23 cellular contexts compared by ENCODE assay signal in genomic region chr12:3285570-3285969, GRCh38.
DNase-seq lines count a peak whose midpoint lies in the region; FAIRE-seq and TF ChIP-seq lines count a peak whose summit lies in the region.
"Had no signal": no experiment of that assay in that cellular context is flagged by ENCODE, and none has a peak within 500 bp of the region (broad histone marks: within the 10 kb centered on the region; RNA-seq: fewer than 3 reads in every experiment).

No MANE protein-coding gene starts in this region.

- H3K9ac ChIP-seq in endothelial cell of umbilical vein (replicated peaks; ENCODE audit: extremely low read depth, insufficient read depth, low read length): no peak overlapping the region

- no peak overlapping the region for H3K27ac ChIP-seq in A673 (ENCODE audit: low read depth, low read length, poor library complexity, severe bottlenecking)
- H3K27ac ChIP-seq in HEK293 (ENCODE audit: extremely low read depth, low read depth, low read length): no peak overlapping the region
- no peak overlapping the region for H3K27ac ChIP-seq in endothelial cell of umbilical vein (ENCODE audit: insufficient read depth, low read depth, low read length)
- H3K27ac ChIP-seq: RWPE1 had no signal

- no peaks in the 10 kb centered on the region for H3K36me3 Mint-ChIP-seq in HFFc6 (ENCODE audit: low read depth)
- H3K36me3 Mint-ChIP-seq: CD4-positive, alpha-beta memory T cell had no signal

- intact Hi-C loops in A673 (cut with micrococcal nuclease; ENCODE audit: unreplicated experiment) (no loop called here), endothelial cell of umbilical vein (cut with micrococcal nuclease) (no loop called here)

- no peaks in the 10 kb centered on the region for H3K79me2 ChIP-seq in endothelial cell of umbilical vein (ENCODE audit: control insufficient read depth, insufficient read depth, low read length)

- H3K4me3 ChIP-seq in A673 (ENCODE audit: low read depth, low read length, poor library complexity, severe bottlenecking) (no peak overlapping the region), HEK293 (ENCODE audit: low read depth, low read length) (no peak overlapping the region), endothelial cell of umbilical vein (replicated peaks in 1 of 3; ENCODE audit: insufficient read depth in 1 of 3, low read depth in 1 of 3, low read length in 3 of 3) (no peak overlapping the region)
- H3K4me3 ChIP-seq: GM12878, GM23338 had no signal

- FAIRE-seq in endothelial cell of umbilical vein (lab: Jason Lieb, UNC): no peak
- FAIRE-seq: GM12878, HepG2 had no signal

- H3K9me1 ChIP-seq in endothelial cell of umbilical vein (replicated peaks; ENCODE audit: control insufficient read depth, extremely low read depth, insufficient read depth, low read length): no peaks in the 10 kb centered on the region

- H3K27me3 ChIP-seq in A673 (replicated peaks; ENCODE audit: insufficient read depth, low read depth, low read length, poor library complexity) (no peaks in the 10 kb centered on the region), endothelial cell of umbilical vein (ENCODE audit: control insufficient read depth in 2 of 2, insufficient read depth in 2 of 2, low read length in 2 of 2) (no peaks in the 10 kb centered on the region)

- H3K9me3 Mint-ChIP-seq in HFFc6: no peaks in the 10 kb centered on the region
- H3K9me3 Mint-ChIP-seq: CD4-positive, alpha-beta memory T cell; GM23338 had no signal

- H2AFZ ChIP-seq in endothelial cell of umbilical vein (ENCODE audit: low read depth, low read length): no peak overlapping the region
- H2AFZ ChIP-seq: GM23338 had no signal

- H3K4me2 ChIP-seq in endothelial cell of umbilical vein (ENCODE audit: insufficient read depth, low read length): no peak overlapping the region
- H3K4me2 ChIP-seq: GM23338 had no signal

- no peak overlapping the region for H3K27ac Mint-ChIP-seq in HFFc6
- H3K27ac Mint-ChIP-seq: CD4-positive, alpha-beta memory T cell; GM23338 had no signal

- H3K4me1 Mint-ChIP-seq in HFFc6 (ENCODE audit: low read depth): no peaks in the 10 kb centered on the region

- H3K4me3 Mint-ChIP-seq in HFFc6: no peak overlapping the region
- H3K4me3 Mint-ChIP-seq: CD4-positive, alpha-beta memory T cell; GM23338 had no signal

- H3K9me3 ChIP-seq in A673 (ENCODE audit: low read depth, low read length, poor library complexity, severe bottlenecking) (no peaks in the 10 kb centered on the region), HEK293 (ENCODE audit: control insufficient read depth, insufficient read depth, low read depth, low read length) (no peaks in the 10 kb centered on the region), endothelial cell of umbilical vein (replicated peaks; ENCODE audit: control insufficient read depth, insufficient read depth, low read length) (no peaks in the 10 kb centered on the region)

- CTCF ChIA-PET in A673 (lab: Charles Lee): interaction anchor here (1.3 kb wide), 1 partner anchor 15 kb away, joined by 4 read pairs; no protein-coding TSS in a partner anchor
- CTCF ChIA-PET in HEK293 (lab: Yijun Ruan, JAX): interaction anchor here (1.0 kb wide), 1 partner anchor 14 kb away, joined by 4 read pairs; no protein-coding TSS in a partner anchor
- CTCF ChIA-PET in endothelial cell of umbilical vein (lab: Charles Lee): interaction anchor here (1.5 kb wide), 1 partner anchor 14 kb away, joined by 5 read pairs; no protein-coding TSS in a partner anchor

- peaks cover 19% of the 10 kb centered on the region for H3K4me1 ChIP-seq in A673 (ENCODE audit: insufficient read depth, low read length, poor library complexity, severe bottlenecking)
- H3K4me1 ChIP-seq in HEK293 (ENCODE audit: control insufficient read depth, insufficient read depth, low read length): no peaks in the 10 kb centered on the region
- no peaks in the 10 kb centered on the region for H3K4me1 ChIP-seq in endothelial cell of umbilical vein (ENCODE audit: control insufficient read depth, extremely low read depth, insufficient read depth, low read length)

- H3K36me3 ChIP-seq in A673 (ENCODE audit: insufficient read depth, low read length, poor library complexity, severe bottlenecking) (no peaks in the 10 kb centered on the region), HEK293 (ENCODE audit: control insufficient read depth in 2 of 2, insufficient read depth in 1 of 2, low read length in 2 of 2) (peaks cover 0 to 3% of the 10 kb centered on the region in 2 experiments; a peak in 1 of 3 replicates), endothelial cell of umbilical vein (ENCODE audit: control insufficient read depth in 2 of 2, extremely low read depth in 1 of 2, insufficient read depth in 2 of 2, low read length in 2 of 2) (peaks cover 0 to 10% of the 10 kb centered on the region in 2 experiments)

- no peak for TF ChIP-seq POLR2A in endothelial cell of umbilical vein (IDR thresholded peaks at IDR 0.05; ENCODE audit: low read depth, low read length)

- POLR2A ChIA-PET in A673 (lab: Charles Lee; ENCODE audit: low non-redundant PET): no interaction called here
- POLR2A ChIA-PET in HEK293 (lab: Yijun Ruan, JAX): no interaction called here
- POLR2A ChIA-PET in endothelial cell of umbilical vein (lab: Charles Lee): no interaction called here

- TF ChIP-seq CTCF in A673 (conservative IDR thresholded peaks at IDR 0.05; ENCODE audit: low read depth, low read length) (no peak), HEK293 (tag by site-specific recombination; IDR thresholded peaks at IDR 0.05) (no peak), endothelial cell of umbilical vein (IDR thresholded peaks at IDR 0.05; ENCODE audit: extremely low read depth in 1 of 2, insufficient read depth in 1 of 2, low read depth in 1 of 2, low read length in 2 of 2) (no peak), HFFc6 (IDR thresholded peaks at IDR 0.05) (no peak)

- peak; percentile 46 for DNase-seq in NCI-H2107 treated with DMSO at 0.1 percent for 48 hours (lab: John Stamatoyannopoulos, UW; ENCODE audit: unreplicated experiment)
- no peak for DNase-seq in NCI-H2107 (lab: John Stamatoyannopoulos, UW)
- DNase-seq in A673 (ENCODE audit: low spot score): peak; percentile 78
- no peak for DNase-seq in endothelial cell of umbilical vein (ENCODE audit: low read depth, low spot score)
- no peak for DNase-seq in COLO668 (lab: John Stamatoyannopoulos, UW; ENCODE audit: unreplicated experiment)
- DNase-seq in HFFc6: no peak
- DNase-seq: C1 segment of cervical spinal cord; CD4-positive, alpha-beta memory T cell; DMS 273 treated with DMSO at 0.1 percent for 48 hours; DMS79; EL; GDM1; Karpas-422; NCI-H1092; NCI-H2029; NCI-H526 treated with DMSO at 0.1 percent for 48 hours; SHP77; T-helper 1 cell had no signal

- dilution Hi-C loops in endothelial cell of umbilical vein (cut with MboI; ENCODE audit: extremely low pct_ligation_motif_present, low sequenced_read_pairs): no loop called here

- BruUV-seq in A673 (replicated peaks; lab: Mats Ljungman, UMichigan) (TSS peak; percentile 41), endothelial cell of umbilical vein (replicated peaks; lab: Mats Ljungman, UMichigan) (TSS peak; percentile 25)

- no peaks in the 10 kb centered on the region for H4K20me1 ChIP-seq in endothelial cell of umbilical vein (replicated peaks; ENCODE audit: control insufficient read depth, extremely low read depth, insufficient read depth, low read length)

- peaks cover 6% of the 10 kb centered on the region; the same call in 1 of the 2 replicates for H3K27me3 Mint-ChIP-seq in HFFc6 (ENCODE audit: insufficient read depth)

TF ChIP-seq in endothelial cell of umbilical vein, 7 proteins besides CTCF, POLR2A, EP300 and RAD21:
- no peak for TF ChIP-seq JUN (IDR thresholded peaks at IDR 0.05; ENCODE audit: borderline replicate concordance, insufficient read depth, insufficient read length, low read depth)
- TF ChIP-seq GATA2 (IDR thresholded peaks at IDR 0.05; ENCODE audit: insufficient read depth, insufficient read length, low read depth, low read length): no peak
- no peak for TF ChIP-seq POLR2AphosphoS5 (IDR thresholded peaks at IDR 0.05; ENCODE audit: insufficient read depth, low read depth, low read length)
- no peak for TF ChIP-seq FOS (IDR thresholded peaks at IDR 0.05; ENCODE audit: borderline replicate concordance, insufficient read depth, low read length)
- TF ChIP-seq MAX (IDR thresholded peaks at IDR 0.05; ENCODE audit: insufficient read depth, insufficient read length): no peak
- no peak for TF ChIP-seq MYC (IDR thresholded peaks at IDR 0.05; ENCODE audit: low read depth, low read length)
- no peak for TF ChIP-seq EZH2 (IDR thresholded peaks at IDR 0.05; ENCODE audit: borderline replicate concordance, low read depth, low read length, severe bottlenecking)

Comparison
In these comparisons a context has a peak if more than half of its experiments do, and no peak if none do; other contexts are left out.
1. DNase-seq: peak in NCI-H2107 treated with DMSO at 0.1 percent for 48 hours (single experiment) and A673 (single experiment); none in NCI-H2107 (single experiment), endothelial cell of umbilical vein (single experiment), COLO668 (single experiment) and HFFc6 (single experiment).